ENCODE assay signal across 22 cellular contexts in the genomic region with DNA sequence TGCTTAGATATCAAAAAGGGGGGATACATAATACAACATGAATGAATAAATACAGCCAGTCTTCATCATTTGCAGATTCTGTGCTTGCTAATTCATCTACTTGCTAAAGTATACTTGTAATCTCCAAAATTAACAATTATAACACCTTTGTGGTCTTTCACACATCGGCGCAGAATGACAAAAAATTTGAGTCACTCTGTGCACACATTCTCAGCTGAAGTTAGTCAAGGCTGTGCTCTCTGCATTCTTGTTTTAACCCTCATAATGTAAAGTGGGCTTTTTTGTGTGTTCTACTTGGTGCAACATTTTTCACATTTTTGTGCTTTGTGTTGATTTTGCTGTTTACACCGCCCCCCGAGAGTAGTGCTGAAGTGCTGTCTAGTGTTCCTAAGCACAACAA.
"Had no signal": no experiment of that assay in that cellular context is flagged by ENCODE, and none has a peak within 500 bp of the region (broad histone marks: within the 10 kb centered on the region; RNA-seq: fewer than 3 reads in every experiment).

No MANE protein-coding gene starts in this region.

- H3K27ac Mint-ChIP-seq: memory B cell; naive thymus-derived CD4-positive, alpha-beta T cell had no signal

- H3K9me3 Mint-ChIP-seq: memory B cell had no signal

- H3K27ac ChIP-seq: parathyroid adenoma, prostate gland, right atrium auricular region, stomach, thyroid gland, vagina had no signal

- ATAC-seq: left lobe of liver; naive thymus-derived CD4-positive, alpha-beta T cell; sciatic nerve had no signal

- H3K36me3 Mint-ChIP-seq: memory B cell had no signal

- H3K27me3 ChIP-seq: right atrium auricular region, stomach, thyroid gland, vagina had no signal

- H3K4me3 Mint-ChIP-seq: memory B cell; naive thymus-derived CD4-positive, alpha-beta T cell had no signal

- H3K9me3 ChIP-seq: prostate gland, thyroid gland, vagina had no signal

- H3K4me3 ChIP-seq: lung, prostate gland, right atrium auricular region, smooth muscle cell, stomach, thyroid gland, vagina had no signal

- H3K9ac ChIP-seq: parathyroid adenoma had no signal

- H3K36me3 ChIP-seq: prostate gland, right atrium auricular region, stomach, thyroid gland, vagina had no signal

- H3K4me2 ChIP-seq: smooth muscle cell had no signal

- DNase-seq: cortex of kidney; hypothalamus; kidney; midbrain; naive thymus-derived CD4-positive, alpha-beta T cell; stimulated activated CD4-positive, alpha-beta T cell treated with anti-CD3 and anti-CD28 coated beads, Interleukin-12 subunit alpha, Interleukin-12 subunit beta, amount 100 ng/mL, for 4 hours; stimulated activated CD4-positive, alpha-beta T cell treated with anti-CD3 and anti-CD28 coated beads, Interleukin-1b, Interleukin-23, amount 100 ng/mL, for 48 hours; stimulated activated CD4-positive, alpha-beta T cell treated with anti-CD3 and anti-CD28 coated beads, Interleukin-4, amount 100 ng/mL, for 1 hour; stimulated activated CD8-positive, alpha-beta memory T cell treated with anti-CD3 and anti-CD28 coated beads, Interleukin-4, amount 100 ng/mL, for 48 hours; stimulated activated naive CD4-positive, alpha-beta T cell treated with Interleukin-2 at 50 U/mL for 16 hours; stomach; thyroid gland; trophoblast cell had no signal

- H3K79me2 ChIP-seq: parathyroid adenoma had no signal

- H2AFZ ChIP-seq: parathyroid adenoma had no signal

- H3K4me1 ChIP-seq: parathyroid adenoma, prostate gland, right atrium auricular region, stomach, vagina had no signal
